ENCODE assay signal across 4 cellular contexts in the genomic region with DNA sequence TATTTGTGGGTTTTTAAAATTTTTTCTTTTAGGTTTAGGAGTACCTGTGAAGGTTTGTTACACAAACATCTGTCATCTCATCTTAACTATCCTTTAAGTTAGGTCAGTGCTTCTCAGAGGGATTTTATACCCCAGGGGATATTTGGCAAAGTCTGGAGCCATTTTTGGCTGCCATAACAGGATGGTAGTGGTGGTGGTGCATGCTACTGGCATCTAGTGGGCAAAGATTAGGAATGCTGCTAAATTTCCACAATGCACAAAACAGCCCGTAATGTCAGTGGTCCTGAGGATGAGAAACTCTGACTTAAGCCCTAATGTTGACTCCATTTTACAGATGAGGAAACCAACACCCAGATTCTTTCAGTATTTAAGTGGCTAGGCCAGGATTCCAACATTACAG.
A peak's percentile ranks its signal among the peaks of the same experiment; 100 is the strongest.
TF ChIP-seq lines count a peak whose summit lies in the region.

No MANE protein-coding gene starts in this region.

TF ChIP-seq in A549, 52 proteins besides CTCF, POLR2A, EP300 and RAD21:
- TF ChIP-seq SMC3 (IDR thresholded peaks at IDR 0.05) (0 out of 3 replicates have a peak, but pooled peaks have one; percentile 13), ZC3H11A (IDR thresholded peaks at IDR 0.05) (no peak)

TF ChIP-seq in GM23338, 12 proteins besides CTCF, POLR2A, EP300 and RAD21 (continues in another document):
- no peak for TF ChIP-seq ZNF114 (CRISPR knock-in tag; IDR thresholded peaks at IDR 0.05)
- no peak for TF ChIP-seq ZNF331 (CRISPR knock-in tag; IDR thresholded peaks at IDR 0.05; ENCODE audit: low read depth)
- TF ChIP-seq CREB1 (CRISPR knock-in tag; IDR thresholded peaks at IDR 0.05; ENCODE audit: low read depth) = no peak
- no peak for TF ChIP-seq POLR2AphosphoS5 (IDR thresholded peaks at IDR 0.05; ENCODE audit: low read depth)
- TF ChIP-seq EZH2phosphoT487 (IDR thresholded peaks at IDR 0.05; ENCODE audit: unreplicated experiment) = no peak
- no peak for TF ChIP-seq EZH2 (IDR thresholded peaks at IDR 0.05; ENCODE audit: low read depth, unreplicated experiment)
- TF ChIP-seq, protein P1, sequence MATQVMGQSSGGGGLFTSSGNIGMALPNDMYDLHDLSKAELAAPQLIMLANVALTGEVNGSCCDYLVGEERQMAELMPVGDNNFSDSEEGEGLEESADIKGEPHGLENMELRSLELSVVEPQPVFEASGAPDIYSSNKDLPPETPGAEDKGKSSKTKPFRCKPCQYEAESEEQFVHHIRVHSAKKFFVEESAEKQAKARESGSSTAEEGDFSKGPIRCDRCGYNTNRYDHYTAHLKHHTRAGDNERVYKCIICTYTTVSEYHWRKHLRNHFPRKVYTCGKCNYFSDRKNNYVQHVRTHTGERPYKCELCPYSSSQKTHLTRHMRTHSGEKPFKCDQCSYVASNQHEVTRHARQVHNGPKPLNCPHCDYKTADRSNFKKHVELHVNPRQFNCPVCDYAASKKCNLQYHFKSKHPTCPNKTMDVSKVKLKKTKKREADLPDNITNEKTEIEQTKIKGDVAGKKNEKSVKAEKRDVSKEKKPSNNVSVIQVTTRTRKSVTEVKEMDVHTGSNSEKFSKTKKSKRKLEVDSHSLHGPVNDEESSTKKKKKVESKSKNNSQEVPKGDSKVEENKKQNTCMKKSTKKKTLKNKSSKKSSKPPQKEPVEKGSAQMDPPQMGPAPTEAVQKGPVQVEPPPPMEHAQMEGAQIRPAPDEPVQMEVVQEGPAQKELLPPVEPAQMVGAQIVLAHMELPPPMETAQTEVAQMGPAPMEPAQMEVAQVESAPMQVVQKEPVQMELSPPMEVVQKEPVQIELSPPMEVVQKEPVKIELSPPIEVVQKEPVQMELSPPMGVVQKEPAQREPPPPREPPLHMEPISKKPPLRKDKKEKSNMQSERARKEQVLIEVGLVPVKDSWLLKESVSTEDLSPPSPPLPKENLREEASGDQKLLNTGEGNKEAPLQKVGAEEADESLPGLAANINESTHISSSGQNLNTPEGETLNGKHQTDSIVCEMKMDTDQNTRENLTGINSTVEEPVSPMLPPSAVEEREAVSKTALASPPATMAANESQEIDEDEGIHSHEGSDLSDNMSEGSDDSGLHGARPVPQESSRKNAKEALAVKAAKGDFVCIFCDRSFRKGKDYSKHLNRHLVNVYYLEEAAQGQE (IDR thresholded peaks at IDR 0.05; ENCODE audit: unreplicated experiment) = no peak
- TF ChIP-seq JUNB (IDR thresholded peaks at IDR 0.05; ENCODE audit: unreplicated experiment) = no peak

TF ChIP-seq in H1, 55 proteins besides CTCF, POLR2A, EP300 and RAD21:
- no peak for TF ChIP-seq TBP (IDR thresholded peaks at IDR 0.05; ENCODE audit: low read depth, low read length)
- no peak for TF ChIP-seq ASH2L (IDR thresholded peaks at IDR 0.05; ENCODE audit: low read length)
- TF ChIP-seq CHD2 (IDR thresholded peaks at IDR 0.05; ENCODE audit: low read length) = no peak
- TF ChIP-seq KDM5A (IDR thresholded peaks at IDR 0.05; ENCODE audit: low read length) = no peak
- TF ChIP-seq BCL11A (IDR thresholded peaks at IDR 0.05; ENCODE audit: low read depth in 2 of 2, low read length in 2 of 2) = no peak
- peak; percentile 69 for TF ChIP-seq YY1 (IDR thresholded peaks at IDR 0.05; ENCODE audit: low read depth, low read length)
- TF ChIP-seq, protein P2, sequence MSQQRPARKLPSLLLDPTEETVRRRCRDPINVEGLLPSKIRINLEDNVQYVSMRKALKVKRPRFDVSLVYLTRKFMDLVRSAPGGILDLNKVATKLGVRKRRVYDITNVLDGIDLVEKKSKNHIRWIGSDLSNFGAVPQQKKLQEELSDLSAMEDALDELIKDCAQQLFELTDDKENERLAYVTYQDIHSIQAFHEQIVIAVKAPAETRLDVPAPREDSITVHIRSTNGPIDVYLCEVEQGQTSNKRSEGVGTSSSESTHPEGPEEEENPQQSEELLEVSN (IDR thresholded peaks at IDR 0.05) = no peak
- no peak for TF ChIP-seq SP4 (IDR thresholded peaks at IDR 0.05; ENCODE audit: low read length)

TF ChIP-seq in GM12891, 5 proteins besides CTCF, POLR2A, EP300 and RAD21:
- TF ChIP-seq POLR2AphosphoS5 (IDR thresholded peaks at IDR 0.05; ENCODE audit: low read depth, low read length) (no peak), PAX5 (IDR thresholded peaks at IDR 0.05; ENCODE audit: insufficient read depth, low read length, severe bottlenecking) (no peak)
